1 cellular context compared by ENCODE assay signal in the genomic region with DNA sequence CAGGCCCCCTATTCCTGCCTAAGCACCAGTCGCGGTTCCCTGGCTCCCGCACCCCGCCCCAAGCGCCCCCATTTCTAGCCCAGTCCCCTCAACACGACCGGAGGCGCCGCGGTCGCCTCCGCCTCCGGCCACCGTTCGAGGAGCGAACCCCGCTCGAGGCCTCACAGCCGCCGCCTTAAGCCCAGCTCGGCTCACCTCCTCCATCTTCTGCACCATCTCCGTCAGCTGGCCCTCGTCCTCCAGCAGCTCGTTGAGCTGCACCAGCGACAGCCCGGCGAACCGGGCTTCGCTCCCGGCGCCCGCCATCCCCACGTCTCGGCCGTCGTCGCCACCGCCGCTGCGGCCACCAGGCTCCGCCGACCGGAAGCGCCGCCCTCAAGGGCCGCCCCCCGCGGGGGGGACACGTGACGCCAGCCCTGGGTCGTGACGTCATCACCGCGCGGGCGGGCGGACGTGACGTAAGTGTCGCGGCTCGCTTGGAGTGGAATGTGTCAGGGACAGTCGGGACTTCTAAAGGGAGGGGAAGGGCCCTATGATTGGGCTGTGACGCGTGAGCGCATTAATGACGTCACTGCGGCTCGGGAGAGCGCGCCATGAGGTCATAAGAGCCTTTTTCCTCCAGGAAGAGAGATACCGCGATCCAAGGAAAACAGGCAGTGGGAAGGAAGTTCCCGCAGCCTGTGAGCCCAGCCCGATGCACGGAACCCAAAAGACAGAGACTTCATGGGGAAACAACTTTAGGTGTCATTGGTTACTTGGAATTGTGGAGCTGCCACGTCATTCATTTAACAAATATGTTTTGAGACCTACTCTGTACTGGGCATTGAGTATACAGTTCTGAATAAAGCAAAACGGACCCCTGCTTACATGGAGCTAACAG.
A peak's percentile ranks its signal among the peaks of the same experiment; 100 is the strongest.
TF ChIP-seq lines count a peak whose summit lies in the region.

A gene with protein sequence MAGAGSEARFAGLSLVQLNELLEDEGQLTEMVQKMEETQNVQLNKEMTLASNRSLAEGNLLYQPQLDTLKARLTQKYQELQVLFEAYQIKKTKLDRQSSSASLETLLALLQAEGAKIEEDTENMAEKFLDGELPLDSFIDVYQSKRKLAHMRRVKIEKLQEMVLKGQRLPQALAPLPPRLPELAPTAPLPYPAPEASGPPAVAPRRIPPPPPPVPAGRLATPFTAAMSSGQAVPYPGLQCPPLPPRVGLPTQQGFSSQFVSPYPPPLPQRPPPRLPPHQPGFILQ (minus strand): TSS at position 368 of the 880 bp plus-strand sequence. CDS start 62 bp downstream, at position 306.

TF ChIP-seq in PFSK-1, 5 proteins besides CTCF, POLR2A, EP300 and RAD21 (continued from another document):
- peak; percentile 98 for TF ChIP-seq FOXP2 (optimal IDR thresholded peaks at IDR 0.05; ENCODE audit: borderline replicate concordance, extremely low read depth, extremely low read length, insufficient read depth)
